In genomic region chr20:43836790-43837189, GRCh38 we compare ENCODE assay signal across 18 cellular contexts.
"Had no signal": no experiment of that assay in that cellular context is flagged by ENCODE, and none has a peak within 500 bp of the region (broad histone marks: within the 10 kb centered on the region; RNA-seq: fewer than 3 reads in every experiment).

No MANE protein-coding gene starts in this region.

- ATAC-seq: foreskin keratinocyte, gastroesophageal sphincter, heart left ventricle, left cardiac atrium, left lung, left ventricle myocardium superior, lower lobe of right lung had no signal

- H3K4me1 ChIP-seq: esophagus muscularis mucosa, foreskin keratinocyte, gastroesophageal sphincter, heart left ventricle, left lung, lower lobe of right lung had no signal

- H3K27me3 ChIP-seq: esophagus muscularis mucosa, gastroesophageal sphincter, left lung had no signal

- H3K36me3 ChIP-seq: esophagus muscularis mucosa, gastroesophageal sphincter, heart left ventricle, left lung, lower lobe of right lung had no signal

- DNase-seq: dermis blood vessel endothelial cell; dorsolateral prefrontal cortex; effector CD4-positive, alpha-beta T cell; effector memory CD4-positive, alpha-beta T cell; foreskin keratinocyte; hypothalamus; immature natural killer cell; left cardiac atrium; left lung; left ventricle myocardium superior; lower lobe of right lung; mesenchymal stem cell; midbrain had no signal

- H3K9me3 ChIP-seq: esophagus muscularis mucosa, gastroesophageal sphincter, heart left ventricle, left lung, lower lobe of right lung had no signal

- H3K4me3 ChIP-seq: coronary artery, dorsolateral prefrontal cortex, esophagus muscularis mucosa, gastroesophageal sphincter, heart left ventricle, hepatocyte, left lung, lower lobe of right lung had no signal

- H3K27ac ChIP-seq: coronary artery, dorsolateral prefrontal cortex, esophagus muscularis mucosa, foreskin keratinocyte, gastroesophageal sphincter, heart left ventricle, hepatocyte, left lung, lower lobe of right lung had no signal
